In genomic region chr1:202056644-202057334, GRCh38 we compare ENCODE assay signal across 9 cellular contexts. TPM values are rescaled to one million over a fixed set of nuclear protein-coding genes. Genes with fewer than 3 reads are reported as not detected.
DNase-seq lines count a peak whose midpoint lies in the region; ATAC-seq, FAIRE-seq and TF ChIP-seq lines count a peak whose summit lies in the region.
"Had no signal": no experiment of that assay in that cellular context is flagged by ENCODE, and none has a peak within 500 bp of the region (broad histone marks: within the 10 kb centered on the region; RNA-seq: fewer than 3 reads in every experiment).

No MANE protein-coding gene starts in this region.

- DNase-seq in HPDE6-E6E7 (ENCODE audit: extremely low spot score) = peak; percentile 93
- DNase-seq in NCI-H345 (lab: John Stamatoyannopoulos, UW) = peak; percentile 99
- DNase-seq in H1 (ENCODE audit: low read depth in 1 of 2, low spot score in 2 of 2) = no peak
- DNase-seq in trophoblast cell = no peak
- no peak for DNase-seq in dorsolateral prefrontal cortex
- DNase-seq: immature natural killer cell had no signal

- H4K91ac ChIP-seq in H1 (replicated peaks; ENCODE audit: insufficient read length, low read length) (peak overlapping the region; percentile 61), trophoblast cell (ENCODE audit: low read depth, low read length) (peak overlapping the region; percentile 95)

- H2BK12ac ChIP-seq in H1 (ENCODE audit: low read depth, low read length) (no peak overlapping the region; the same call in 1 of the 2 replicates), trophoblast cell (ENCODE audit: low read length) (peak overlapping the region; percentile 67)

- H4K20me1 ChIP-seq in H1 (replicated peaks in 1 of 2; ENCODE audit: control insufficient read depth in 1 of 2, insufficient read depth in 2 of 2, low read length in 2 of 2) = no peaks in the 10 kb centered on the region

- H3K9me3 ChIP-seq in H1 (ENCODE audit: insufficient read depth in 2 of 2, low read depth in 1 of 2, low read length in 1 of 2) (no peaks in the 10 kb centered on the region), trophoblast cell (ENCODE audit: insufficient read depth, low read depth, low read length) (no peaks in the 10 kb centered on the region)

- no peak for TF ChIP-seq POLR2A in H1 (IDR thresholded peaks at IDR 0.05; ENCODE audit: control extremely low read depth in 1 of 2, low read depth in 2 of 2, low read length in 2 of 2)

- no peak overlapping the region for H3K4me3 ChIP-seq in H1 (ENCODE audit: extremely low read depth in 1 of 4, insufficient read depth in 2 of 4, low read depth in 3 of 4, low read length in 4 of 4)
- H3K4me3 ChIP-seq in trophoblast cell (ENCODE audit: low read depth, low read length) = no peak overlapping the region
- H3K4me3 ChIP-seq in dorsolateral prefrontal cortex = no peak overlapping the region

- no peaks in the 10 kb centered on the region for H3K23me2 ChIP-seq in H1 (ENCODE audit: low read depth, low read length)

- POLR2A ChIA-PET in H1 (lab: Charles Lee; ENCODE audit: partially characterized antibody) = interaction anchor here (1.0 to 1.1 kb wide), 2 partner anchors 15 to 46 kb away, joined by 3 read pairs; partner anchors contain the start of gene ELF3

- TF ChIP-seq CTCF in H1 (IDR thresholded peaks at IDR 0.05; ENCODE audit: control extremely low read depth in 1 of 3, insufficient read depth in 1 of 3, low read depth in 1 of 3, low read length in 3 of 3) (no peak), dorsolateral prefrontal cortex (IDR thresholded peaks at IDR 0.05 in 54 of 56, conservative IDR thresholded peaks at IDR 0.05 in 2 of 56; ENCODE audit: low read depth in 1 of 56, partially characterized antibody in 56 of 56) (no peak)

- no peak overlapping the region for H3K27ac ChIP-seq in H1 (ENCODE audit: low read depth, low read length)
- H3K27ac ChIP-seq in trophoblast cell (ENCODE audit: low read depth, low read length) = no peak overlapping the region
- H3K27ac ChIP-seq in dorsolateral prefrontal cortex = no peak overlapping the region

- H3K4me2 ChIP-seq in H1 (ENCODE audit: insufficient read depth in 1 of 2, low read depth in 2 of 2, low read length in 2 of 2) (no peak overlapping the region), trophoblast cell (ENCODE audit: low read length) (no peak overlapping the region)

- H4K8ac ChIP-seq in H1 (ENCODE audit: extremely low read depth, insufficient read depth, low read length) (0 out of 2 replicates have a peak overlapping the region, but pooled peaks have one; percentile 57), trophoblast cell (ENCODE audit: low read depth, low read length) (peak overlapping the region; percentile 63)

- intact Hi-C loops in dorsolateral prefrontal cortex (cut with DNase I) = no loop called here

- H2BK5ac ChIP-seq in H1 (ENCODE audit: low read depth, low read length) (peak overlapping the region; percentile 10; the same call in 1 of the 2 replicates), trophoblast cell (ENCODE audit: low read depth, low read length, poor library complexity) (peak overlapping the region; percentile 45)

- peak overlapping the region; percentile 54 for H3K4ac ChIP-seq in H1 (replicated peaks; ENCODE audit: insufficient read length, low read depth, low read length)
- peak overlapping the region; percentile 43 for H3K4ac ChIP-seq in trophoblast cell (ENCODE audit: low read depth, low read length)

- H4K12ac ChIP-seq in trophoblast cell (ENCODE audit: low read depth, low read length) = peak overlapping the region; percentile 31

- H3K27me3 ChIP-seq in H1 (replicated peaks in 1 of 4; ENCODE audit: control insufficient read depth in 3 of 4, extremely low read depth in 1 of 4, insufficient read depth in 3 of 4, low read length in 3 of 4) (no peaks in the 10 kb centered on the region), trophoblast cell (ENCODE audit: insufficient read depth, low read length) (no peaks in the 10 kb centered on the region), dorsolateral prefrontal cortex (peaks cover 0 to 2% (median 0%) of the 10 kb centered on the region in 45 donors)

- H3K9ac ChIP-seq in H1 (replicated peaks in 1 of 4; ENCODE audit: extremely low read depth in 1 of 4, low read depth in 3 of 4, low read length in 3 of 4) (no peak overlapping the region), trophoblast cell (ENCODE audit: low read length) (no peak overlapping the region)

- ATAC-seq in GM21619 (IDR thresholded peaks at IDR 0.05; ENCODE audit: unreplicated experiment) (no peak), GM21367 (IDR thresholded peaks at IDR 0.05; ENCODE audit: unreplicated experiment) (no peak), HG03097 (IDR thresholded peaks at IDR 0.05; ENCODE audit: low FRiP score, unreplicated experiment) (no peak)

- CTCF ChIA-PET in H1 (lab: Charles Lee; ENCODE audit: partially characterized antibody) = interaction anchor here (0.7 to 2.8 kb wide), 9 partner anchors 15 to 544 kb away, joined by 3 to 9 read pairs (median 3); no protein-coding TSS in a partner anchor

- no peak overlapping the region for H3K56ac ChIP-seq in H1 (replicated peaks; ENCODE audit: insufficient read length, low read depth, low read length)

- no peak for TF ChIP-seq EP300 in H1 (IDR thresholded peaks at IDR 0.05; ENCODE audit: borderline replicate concordance in 1 of 2, low read depth in 2 of 2, low read length in 2 of 2)

- no peaks in the 10 kb centered on the region for H3K36me3 ChIP-seq in H1 (ENCODE audit: control insufficient read depth in 2 of 4, insufficient read depth in 4 of 4, low read length in 3 of 4)
- no peaks in the 10 kb centered on the region for H3K36me3 ChIP-seq in trophoblast cell (ENCODE audit: control insufficient read depth in 1 of 2, insufficient read depth in 2 of 2, low read length in 2 of 2)

- H3K14ac ChIP-seq in H1 (ENCODE audit: insufficient read length) (no peak overlapping the region), trophoblast cell (ENCODE audit: low read length) (peak overlapping the region; percentile 79)

- peak overlapping the region; percentile 19 for H4K5ac ChIP-seq in H1 (ENCODE audit: insufficient read length, low read depth, low read length)

- H2BK120ac ChIP-seq in H1 (replicated peaks; ENCODE audit: low read depth, low read length) (no peak overlapping the region), trophoblast cell (ENCODE audit: insufficient read depth, low read length, poor library complexity) (peak overlapping the region; percentile 64)

- FAIRE-seq in H1 (lab: Jason Lieb, UNC) = no peak

- H2AK5ac ChIP-seq in H1 (ENCODE audit: low read depth, low read length) (no peak overlapping the region), trophoblast cell (ENCODE audit: low read length) (peak overlapping the region; percentile 90)

- H3K79me2 ChIP-seq in H1 (ENCODE audit: control insufficient read depth in 1 of 2, insufficient read depth in 2 of 2, low read length in 2 of 2) (no peaks in the 10 kb centered on the region), trophoblast cell (ENCODE audit: control insufficient read depth, insufficient read depth, low read length, poor library complexity) (peaks cover 1% of the 10 kb centered on the region)

- no peak overlapping the region for H2BK15ac ChIP-seq in H1 (ENCODE audit: low read length)

- H3K4me1 ChIP-seq in H1 (replicated peaks in 1 of 4; ENCODE audit: control insufficient read depth in 3 of 4, insufficient read depth in 4 of 4, low read length in 3 of 4) (no peaks in the 10 kb centered on the region; a peak in 1 of 7 replicates), trophoblast cell (ENCODE audit: control insufficient read depth in 1 of 2, insufficient read depth in 2 of 2, low read length in 2 of 2) (peaks cover 13 to 15% of the 10 kb centered on the region in 2 experiments)

- no peaks in the 10 kb centered on the region for H3K79me1 ChIP-seq in H1 (ENCODE audit: low read depth, low read length)
- peaks cover 9% of the 10 kb centered on the region for H3K79me1 ChIP-seq in trophoblast cell (ENCODE audit: low read length)

- no peak overlapping the region for H3K23ac ChIP-seq in H1 (ENCODE audit: insufficient read length)
- H3K23ac ChIP-seq in trophoblast cell (ENCODE audit: low read length) = no peak overlapping the region

- H3K18ac ChIP-seq in H1 (ENCODE audit: extremely low read depth, low read length) (no peak overlapping the region; the same call in 1 of the 2 replicates), trophoblast cell (ENCODE audit: low read length) (peak overlapping the region; percentile 50)

- 86% methylated on average over 17 of the region's 17 CpGs; no CpG with 5 or more reads in 1 of the 2 experiments for whole genome bisulfite sequencing in H1 (ENCODE audit: extremely low coverage in 1 of 2, insufficient coverage in 1 of 2, insufficient read length in 1 of 2, insufficient replicate concordance in 2 of 2, low coverage in 1 of 2, low lambda C conversion rate in 2 of 2, missing lambda C conversion rate in 1 of 2), 2 experiments
- WGBS in trophoblast cell (ENCODE audit: extremely low coverage, insufficient coverage, insufficient read length) = no CpG with 5 or more reads among the region's 17 CpGs

- TF ChIP-seq RAD21 in H1 (IDR thresholded peaks at IDR 0.05 in 1 of 2, conservative IDR thresholded peaks at IDR 0.05 in 1 of 2; ENCODE audit: low read depth in 2 of 2, low read length in 2 of 2) = no peak

- no peak overlapping the region for H2AFZ ChIP-seq in H1 (ENCODE audit: low read length)
- no peak overlapping the region for H2AFZ ChIP-seq in trophoblast cell (ENCODE audit: insufficient read depth, low read length, poor library complexity)

- H2BK20ac ChIP-seq in H1 (ENCODE audit: low read length) = no peak overlapping the region

TF ChIP-seq in H1, 55 proteins besides CTCF, POLR2A, EP300 and RAD21 (continues in another document):
- TF ChIP-seq YY1 (IDR thresholded peaks at IDR 0.05; ENCODE audit: low read depth, low read length) (no peak), USF2 (IDR thresholded peaks at IDR 0.05; ENCODE audit: low read length) (no peak)

RNA-seq across cellular contexts. Expression of gene ELF3, which starts 46.4 kb away (rescaled TPM):
- total RNA-seq in H1 (2021; fragmentation: NEBNext Ultra II Directional; extraction: Animal tissue kit (Norgen Biotek cat#: 25700)) = 15.6 and 17.3 TPM in 2 replicates
- 25.0 and 32.0 TPM in 2 replicates for polyA plus RNA-seq in H1 (2011; rRNA removed)
- polyA plus RNA-seq in H1 (2011; cell fraction: cytosol; rRNA removed) = 28.5 TPM
- polyA plus RNA-seq in H1 (2011; cell fraction: nucleus; rRNA removed) = 67.2 TPM
- 19.0 to 24.5 TPM (median 23.7 TPM) in 4 replicates for polyA plus RNA-seq in H1 (2012, experiment 1 of 2)
- 23.1 TPM for polyA plus RNA-seq in H1 (2012, experiment 2 of 2)
- polyA plus RNA-seq in H1 (2013, experiment 1 of 2) = 3.6 TPM
- polyA plus RNA-seq in H1 (2013, experiment 2 of 2) = 3.4 TPM
- 34.1 and 39.4 TPM in 2 replicates for polyA minus RNA-seq in H1 (2011; rRNA and poly(A)+ RNA removed)
- polyA minus RNA-seq in H1 (2011; cell fraction: cytosol; rRNA and poly(A)+ RNA removed) = 26.3 TPM
- polyA minus RNA-seq in H1 (2011; cell fraction: nucleus; rRNA and poly(A)+ RNA removed) = 37.4 TPM
- polyA plus RNA-seq in trophoblast cell (2013) = 35.9 and 38.6 TPM in 2 replicates
- total RNA-seq in dorsolateral prefrontal cortex = 1 to 10 TPM in 22 of 120 experiments, under 1 TPM in 81, not detected in 17; 0.08 to 3.7 (median 0.51) TPM

Comparison
In these comparisons a context has a peak if more than half of its experiments do, and no peak if none do; other contexts are left out.
1. DNase-seq: peak in HPDE6-E6E7 (single experiment) and NCI-H345 (single experiment); none in H1 (0 of 2), trophoblast cell (0 of 2) and dorsolateral prefrontal cortex (0 of 10).